Comparison of ENCODE assay signal across 2 cellular contexts in the genomic region with DNA sequence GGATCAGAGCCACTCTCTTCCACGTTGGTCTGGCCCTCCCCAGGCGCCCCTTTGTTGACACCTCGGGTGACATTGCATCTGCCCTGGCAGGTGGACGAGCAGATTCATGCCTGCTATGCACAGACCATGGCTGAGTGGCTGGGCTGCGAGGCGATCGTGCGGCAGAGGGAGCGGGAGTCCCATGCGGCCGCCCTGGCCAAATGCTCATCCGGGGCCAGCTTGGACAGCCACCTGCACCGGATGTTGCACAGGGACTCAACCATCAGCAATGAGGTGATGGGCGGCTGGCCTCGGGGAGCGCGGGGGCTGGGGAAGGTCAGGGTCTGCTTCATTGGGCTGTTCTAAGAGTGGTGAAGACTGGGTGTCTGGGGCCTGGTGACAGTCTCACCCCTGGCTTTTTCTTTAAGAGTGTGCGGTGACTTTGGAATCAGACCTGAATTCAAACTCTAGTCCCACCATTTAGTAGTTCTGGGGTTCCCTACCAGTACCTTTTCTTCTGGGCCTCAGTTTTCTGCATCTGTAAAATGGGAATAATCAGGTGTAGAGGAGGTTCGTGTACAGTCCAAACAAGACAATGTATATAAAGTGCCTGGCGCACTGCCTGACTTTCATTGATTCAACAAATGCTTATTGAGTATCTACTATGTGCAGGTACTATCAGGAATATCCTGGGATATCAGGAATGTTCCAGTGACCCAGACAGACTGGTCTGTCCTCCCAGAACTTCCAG.
TF ChIP-seq lines count a peak whose summit lies in the region.

No MANE protein-coding gene starts in this region.

TF ChIP-seq in SK-N-SH, 30 proteins besides CTCF, POLR2A, EP300 and RAD21 (continued from another document):
- TF ChIP-seq, protein P1, sequence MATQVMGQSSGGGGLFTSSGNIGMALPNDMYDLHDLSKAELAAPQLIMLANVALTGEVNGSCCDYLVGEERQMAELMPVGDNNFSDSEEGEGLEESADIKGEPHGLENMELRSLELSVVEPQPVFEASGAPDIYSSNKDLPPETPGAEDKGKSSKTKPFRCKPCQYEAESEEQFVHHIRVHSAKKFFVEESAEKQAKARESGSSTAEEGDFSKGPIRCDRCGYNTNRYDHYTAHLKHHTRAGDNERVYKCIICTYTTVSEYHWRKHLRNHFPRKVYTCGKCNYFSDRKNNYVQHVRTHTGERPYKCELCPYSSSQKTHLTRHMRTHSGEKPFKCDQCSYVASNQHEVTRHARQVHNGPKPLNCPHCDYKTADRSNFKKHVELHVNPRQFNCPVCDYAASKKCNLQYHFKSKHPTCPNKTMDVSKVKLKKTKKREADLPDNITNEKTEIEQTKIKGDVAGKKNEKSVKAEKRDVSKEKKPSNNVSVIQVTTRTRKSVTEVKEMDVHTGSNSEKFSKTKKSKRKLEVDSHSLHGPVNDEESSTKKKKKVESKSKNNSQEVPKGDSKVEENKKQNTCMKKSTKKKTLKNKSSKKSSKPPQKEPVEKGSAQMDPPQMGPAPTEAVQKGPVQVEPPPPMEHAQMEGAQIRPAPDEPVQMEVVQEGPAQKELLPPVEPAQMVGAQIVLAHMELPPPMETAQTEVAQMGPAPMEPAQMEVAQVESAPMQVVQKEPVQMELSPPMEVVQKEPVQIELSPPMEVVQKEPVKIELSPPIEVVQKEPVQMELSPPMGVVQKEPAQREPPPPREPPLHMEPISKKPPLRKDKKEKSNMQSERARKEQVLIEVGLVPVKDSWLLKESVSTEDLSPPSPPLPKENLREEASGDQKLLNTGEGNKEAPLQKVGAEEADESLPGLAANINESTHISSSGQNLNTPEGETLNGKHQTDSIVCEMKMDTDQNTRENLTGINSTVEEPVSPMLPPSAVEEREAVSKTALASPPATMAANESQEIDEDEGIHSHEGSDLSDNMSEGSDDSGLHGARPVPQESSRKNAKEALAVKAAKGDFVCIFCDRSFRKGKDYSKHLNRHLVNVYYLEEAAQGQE (IDR thresholded peaks at IDR 0.05; ENCODE audit: low read depth, low read length), result no peak
- TF ChIP-seq FOSL2 (IDR thresholded peaks at IDR 0.05; ENCODE audit: borderline replicate concordance, low read depth) (no peak), EZH2phosphoT487 (IDR thresholded peaks at IDR 0.05; ENCODE audit: borderline replicate concordance, low read depth) (no peak), RCOR1 (IDR thresholded peaks at IDR 0.05; ENCODE audit: low read length) (no peak), TAF1 (IDR thresholded peaks at IDR 0.05; ENCODE audit: borderline replicate concordance, low read depth, low read length) (no peak), JUND (IDR thresholded peaks at IDR 0.05) (no peak)
- TF ChIP-seq, protein P2, sequence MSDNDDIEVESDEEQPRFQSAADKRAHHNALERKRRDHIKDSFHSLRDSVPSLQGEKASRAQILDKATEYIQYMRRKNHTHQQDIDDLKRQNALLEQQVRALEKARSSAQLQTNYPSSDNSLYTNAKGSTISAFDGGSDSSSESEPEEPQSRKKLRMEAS (IDR thresholded peaks at IDR 0.05; ENCODE audit: low read depth), result no peak
TF ChIP-seq in SK-N-SH: peak in this region for 0.

TF ChIP-seq in SK-N-SH treated with all-trans-retinoic acid at 6 μM for 48 hours, 23 proteins besides CTCF, POLR2A, EP300 and RAD21 (continued from another document):
- TF ChIP-seq ZFP3 (CRISPR knock-in tag; IDR thresholded peaks at IDR 0.05) (no peak), ZNF565 (CRISPR knock-in tag; conservative IDR thresholded peaks at IDR 0.05; ENCODE audit: low read depth) (no peak)
- TF ChIP-seq, protein P3, sequence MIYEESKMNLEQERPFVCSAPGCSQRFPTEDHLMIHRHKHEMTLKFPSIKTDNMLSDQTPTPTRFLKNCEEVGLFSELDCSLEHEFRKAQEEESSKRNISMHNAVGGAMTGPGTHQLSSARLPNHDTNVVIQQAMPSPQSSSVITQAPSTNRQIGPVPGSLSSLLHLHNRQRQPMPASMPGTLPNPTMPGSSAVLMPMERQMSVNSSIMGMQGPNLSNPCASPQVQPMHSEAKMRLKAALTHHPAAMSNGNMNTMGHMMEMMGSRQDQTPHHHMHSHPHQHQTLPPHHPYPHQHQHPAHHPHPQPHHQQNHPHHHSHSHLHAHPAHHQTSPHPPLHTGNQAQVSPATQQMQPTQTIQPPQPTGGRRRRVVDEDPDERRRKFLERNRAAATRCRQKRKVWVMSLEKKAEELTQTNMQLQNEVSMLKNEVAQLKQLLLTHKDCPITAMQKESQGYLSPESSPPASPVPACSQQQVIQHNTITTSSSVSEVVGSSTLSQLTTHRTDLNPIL (CRISPR knock-in tag; IDR thresholded peaks at IDR 0.05; ENCODE audit: low read depth), result no peak
TF ChIP-seq in SK-N-SH treated with all-trans-retinoic acid at 6 μM for 48 hours: peak in this region for 0.
